In genomic region chr3:110989446-110989845, GRCh38 we compare ENCODE assay signal across 33 cellular contexts.
"Had no signal": no experiment of that assay in that cellular context is flagged by ENCODE, and none has a peak within 500 bp of the region (broad histone marks: within the 10 kb centered on the region; RNA-seq: fewer than 3 reads in every experiment).

No MANE protein-coding gene starts in this region.

- H3K36me3 ChIP-seq: adrenal gland, brain microvascular endothelial cell, breast epithelium had no signal

- H3K4me1 ChIP-seq: adrenal gland, body of pancreas, breast epithelium had no signal

- H3K9me3 ChIP-seq: adrenal gland, body of pancreas had no signal

- H3K4me3 ChIP-seq: adrenal gland, body of pancreas, breast epithelium had no signal

- ATAC-seq: activated CD8-positive, alpha-beta T cell treated with anti-CD3 and anti-CD28 coated beads for 36 hours; activated naive CD4-positive, alpha-beta T cell treated with anti-CD3 and anti-CD28 coated beads, Interleukin-2, amount 50 U/mL, for 72 hours; activated T-cell treated with anti-CD3 and anti-CD28 coated beads, Interleukin-2, amount 50 U/mL, for 4 hours; activated T-cell treated with anti-CD3 and anti-CD28 coated beads, Interleukin-2, amount 50 U/mL, for 72 hours; activated T-helper 17 cell treated with anti-CD3 and anti-CD28 coated beads, Interleukin-2, amount 50 U/mL, for 72 hours; body of pancreas had no signal

- FAIRE-seq: astrocyte, TTC549 had no signal

- DNase-seq: activated B cell treated with CpG ODN at 0.5 μM for 24 hours; activated CD4-positive, alpha-beta memory T cell treated with anti-CD3 and anti-CD28 coated beads for 36 hours; activated CD4-positive, alpha-beta T cell treated with anti-CD3 and anti-CD28 coated beads for 4 hours; activated CD4-positive, alpha-beta T cell treated with anti-CD3 and anti-CD28 coated beads, Interleukin-2, amount 10 ng/mL, durations not matched to agents 24 days and 14 days; activated CD4-positive, alpha-beta T cell treated with anti-CD3 and anti-CD28 coated beads, Interleukin-2, amount 50 U/mL, for 1 hour; activated CD4-positive, alpha-beta T cell treated with anti-CD3 and anti-CD28 coated beads, Interleukin-2, amount 50 U/mL, for 4 hours; activated CD4-positive, CD25-positive, alpha-beta regulatory T cell treated with anti-CD3 and anti-CD28 coated beads, Interleukin-2, amount 50 U/mL, for 72 hours; activated CD8-positive, alpha-beta memory T cell treated with anti-CD3 and anti-CD28 coated beads, Interleukin-2, amount 50 U/mL, for 4 hours; activated CD8-positive, alpha-beta T cell treated with anti-CD3 and anti-CD28 coated beads for 36 hours; activated effector memory CD4-positive, alpha-beta T cell treated with anti-CD3 and anti-CD28 coated beads, Interleukin-2, amount 50 U/mL, for 16 hours; activated gamma-delta T cell treated with Interleukin-2 at 50 U/mL for 16 hours; activated naive CD4-positive, alpha-beta T cell; activated naive CD4-positive, alpha-beta T cell treated with anti-CD3 and anti-CD28 coated beads for 36 hours; activated naive CD4-positive, alpha-beta T cell treated with anti-CD3 and anti-CD28 coated beads, Interleukin-2, amount 50 U/mL, for 16 hours; activated naive CD8-positive, alpha-beta T cell treated with anti-CD3 and anti-CD28 coated beads for 36 hours; activated T-cell treated with anti-CD3 and anti-CD28 coated beads for 4 hours; activated T-cell treated with anti-CD3 and anti-CD28 coated beads, Interleukin-2, amount 50 U/mL, for 1 hour; activated T-cell treated with anti-CD3 and anti-CD28 coated beads, Interleukin-2, amount 50 U/mL, for 4 hours; activated T-cell treated with anti-CD3 and anti-CD28 coated beads, Interleukin-2, amount 50 U/mL, for 72 hours; adrenal gland; amniotic stem cell; aorta; body of pancreas; brain microvascular endothelial cell; central memory CD4-positive, alpha-beta T cell; T-helper 2 cell; T-helper 9 cell had no signal

- H3K27ac ChIP-seq: adrenal gland, body of pancreas, brain microvascular endothelial cell, breast epithelium, VCaP had no signal

- H3K27me3 ChIP-seq: adrenal gland, body of pancreas, brain microvascular endothelial cell, breast epithelium had no signal
